23 cellular contexts compared by ENCODE assay signal in the genomic region with DNA sequence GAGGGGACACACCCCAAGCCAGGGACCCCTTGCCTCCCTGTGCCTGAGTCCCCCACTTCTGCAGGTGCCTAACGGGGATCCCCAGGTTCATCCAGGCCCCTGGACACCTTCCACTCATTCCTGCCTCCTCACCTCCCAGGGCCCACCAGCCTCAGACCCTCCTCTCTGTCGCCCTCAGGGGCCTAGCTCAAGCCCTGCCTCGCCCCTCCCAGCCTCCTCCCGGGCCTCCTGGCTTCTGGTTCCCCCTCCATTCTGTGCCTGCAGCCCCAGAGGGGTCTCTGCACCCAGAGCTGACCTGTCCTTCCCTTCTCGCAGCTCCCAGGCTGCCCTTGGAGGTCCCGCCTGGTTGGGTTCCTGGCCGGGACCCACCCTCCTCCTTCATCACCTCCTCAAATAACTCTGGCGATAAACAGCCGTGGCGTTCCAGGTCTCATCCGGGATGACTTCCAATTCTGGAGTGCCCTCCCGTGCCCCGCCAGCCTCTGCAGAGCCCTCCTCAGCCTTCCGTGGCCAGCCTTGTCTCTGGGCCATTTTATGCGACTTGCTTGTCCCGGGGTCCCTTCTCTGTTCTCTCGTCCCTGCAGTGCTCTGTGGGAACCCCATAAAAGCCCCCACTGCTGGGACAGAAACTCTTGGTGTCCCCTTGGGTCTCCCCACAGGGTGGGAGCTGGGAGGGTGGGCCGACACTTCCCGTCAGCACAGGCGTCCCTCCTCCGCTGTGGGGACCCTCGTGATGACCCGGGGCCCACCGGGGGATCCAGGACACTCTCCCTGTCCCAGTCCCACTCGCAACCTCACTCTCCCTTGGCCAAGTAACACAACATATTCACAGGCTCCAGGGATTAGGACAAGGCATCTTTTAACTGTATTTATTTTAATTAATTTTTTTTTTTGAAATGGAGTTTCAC. TPM values are rescaled to one million over a fixed set of nuclear protein-coding genes. Genes with fewer than 3 reads are reported as not detected.
DNase-seq lines count a peak whose midpoint lies in the region; ATAC-seq, FAIRE-seq and TF ChIP-seq lines count a peak whose summit lies in the region.
"Had no signal": no experiment of that assay in that cellular context is flagged by ENCODE, and none has a peak within 500 bp of the region (broad histone marks: within the 10 kb centered on the region; RNA-seq: fewer than 3 reads in every experiment).

No MANE protein-coding gene starts in this region.

- no peak for FAIRE-seq in A549 (lab: Jason Lieb, UNC)

- H3K9me3 ChIP-seq in A549 (no peaks in the 10 kb centered on the region), T-helper 17 cell (ENCODE audit: control insufficient read depth, low read length, poor library complexity, severe bottlenecking) (no peaks in the 10 kb centered on the region)
- H3K9me3 ChIP-seq: HAP-1, sigmoid colon, uterus had no signal

- H3K27me3 Mint-ChIP-seq in T-helper 17 cell, result no peaks in the 10 kb centered on the region
- H3K27me3 Mint-ChIP-seq: activated naive CD4-positive, alpha-beta T cell treated with anti-CD3 and anti-CD28 coated beads, Interleukin-2, amount 50 U/mL, for 24 hours had no signal

- peak; percentile 23 to 25; a peak in 5 of 6 replicates for ATAC-seq in A549
- no peak for ATAC-seq in T-helper 17 cell
- ATAC-seq in left cardiac atrium, result peak; percentile 65 to 70
- ATAC-seq: foreskin keratinocyte had no signal

- no peaks in the 10 kb centered on the region for H3K4me1 Mint-ChIP-seq in T-helper 17 cell
- H3K4me1 Mint-ChIP-seq: activated naive CD4-positive, alpha-beta T cell treated with anti-CD3 and anti-CD28 coated beads, Interleukin-2, amount 50 U/mL, for 24 hours had no signal

- no peak overlapping the region for H3K4me3 ChIP-seq in A549
- H3K4me3 ChIP-seq: HAP-1, sigmoid colon, uterus had no signal

- 86% methylated on average over 25 of the region's 25 CpGs for WGBS in A549 (ENCODE audit: missing lambda C conversion rate)

- no peak for TF ChIP-seq RAD21 in A549 (conservative IDR thresholded peaks at IDR 0.05 in 1 of 2, IDR thresholded peaks at IDR 0.05 in 1 of 2)

- no peaks in the 10 kb centered on the region for H3K36me3 Mint-ChIP-seq in T-helper 17 cell (ENCODE audit: low read depth)
- H3K36me3 Mint-ChIP-seq: WTC11 had no signal

- H3K27ac Mint-ChIP-seq in T-helper 17 cell, result peak overlapping the region; percentile 45
- H3K27ac Mint-ChIP-seq: activated naive CD4-positive, alpha-beta T cell treated with anti-CD3 and anti-CD28 coated beads, Interleukin-2, amount 50 U/mL, for 24 hours; WTC11 had no signal

- peak overlapping the region; percentile 60; the same call in 2 of the 3 replicates for H3K4me2 ChIP-seq in A549

- TF ChIP-seq POLR2A in A549 (IDR thresholded peaks at IDR 0.05; ENCODE audit: low read length), result no peak

- POLR2A ChIA-PET in A549 (lab: Yijun Ruan, JAX), result interaction anchor here (1.1 kb wide), 1 partner anchor 9 kb away, joined by 3 read pairs; the partner anchor contains the start of gene JOSD2

- 0 out of 6 replicates have a peak overlapping the region, but pooled peaks of 1 of the 2 experiments have one; percentile 34 for H3K27ac ChIP-seq in A549
- H3K27ac ChIP-seq: foreskin keratinocyte, sigmoid colon, uterus had no signal

- TF ChIP-seq CTCF in A549 (IDR thresholded peaks at IDR 0.05), result no peak

- no peak for DNase-seq in A549 (ENCODE audit: low read depth in 1 of 2, low spot score in 1 of 2)
- DNase-seq in T-helper 17 cell, result no peak
- DNase-seq in left cardiac atrium, result peak; percentile 69
- peak; percentile 73 for DNase-seq in posterior vena cava (ENCODE audit: low spot score)
- DNase-seq in NCI-H526 (lab: John Stamatoyannopoulos, UW), result no peak
- no peak for DNase-seq in NCI-H146 (lab: John Stamatoyannopoulos, UW)
- DNase-seq in GDM1 (lab: John Stamatoyannopoulos, UW), result no peak
- no peak for DNase-seq in inferior parietal cortex (ENCODE audit: extremely low spot score)
- DNase-seq: activated T-cell treated with anti-CD3 and anti-CD28 coated beads, Interleukin-2, amount 50 U/mL, for 4 hours; dermis blood vessel endothelial cell; DMS53; foreskin keratinocyte; NCI-H82; sigmoid colon; stimulated activated CD4-positive, alpha-beta T cell treated with anti-CD3 and anti-CD28 coated beads, Interleukin-1b, Interleukin-23, amount 100 ng/mL, for 48 hours; T-helper 2 cell; uterus had no signal

- intact Hi-C loops in left cardiac atrium (cut with DNase I) (no loop called here), posterior vena cava (cut with DNase I) (no loop called here)

- no peak overlapping the region for H3K4me3 Mint-ChIP-seq in T-helper 17 cell
- H3K4me3 Mint-ChIP-seq: activated naive CD4-positive, alpha-beta T cell treated with anti-CD3 and anti-CD28 coated beads, Interleukin-2, amount 50 U/mL, for 24 hours; activated T-cell treated with anti-CD3 and anti-CD28 coated beads, Interleukin-2, amount 50 U/mL, for 4 hours; WTC11 had no signal

- peaks cover 19% of the 10 kb centered on the region for H3K4me1 ChIP-seq in A549
- H3K4me1 ChIP-seq: foreskin keratinocyte, HAP-1, uterus had no signal

- no peak for TF ChIP-seq EP300 in A549 (IDR thresholded peaks at IDR 0.05)

- CTCF ChIA-PET in A549 (lab: Yijun Ruan, JAX), result interaction anchor here (0.8 to 2.5 kb wide), 5 partner anchors 11 to 41 kb away, joined by 3 to 9 read pairs (median 4); no protein-coding TSS in a partner anchor

TF ChIP-seq in A549, 52 proteins besides CTCF, POLR2A, EP300 and RAD21 (continues in another document):
- TF ChIP-seq SMC3 (IDR thresholded peaks at IDR 0.05) (no peak), ZSCAN20 (CRISPR knock-in tag; IDR thresholded peaks at IDR 0.05) (no peak), HOXA7 (CRISPR knock-in tag; IDR thresholded peaks at IDR 0.05) (no peak), ZNF302 (CRISPR knock-in tag; IDR thresholded peaks at IDR 0.05) (no peak), RCOR1 (IDR thresholded peaks at IDR 0.05; ENCODE audit: low read depth, low read length) (no peak), CBX8 (IDR thresholded peaks at IDR 0.05) (no peak), ZFP36 (IDR thresholded peaks at IDR 0.05; ENCODE audit: borderline replicate concordance, partially characterized antibody) (no peak), ESRRA (IDR thresholded peaks at IDR 0.05; ENCODE audit: borderline replicate concordance, low read length) (no peak)
- TF ChIP-seq, protein P1, sequence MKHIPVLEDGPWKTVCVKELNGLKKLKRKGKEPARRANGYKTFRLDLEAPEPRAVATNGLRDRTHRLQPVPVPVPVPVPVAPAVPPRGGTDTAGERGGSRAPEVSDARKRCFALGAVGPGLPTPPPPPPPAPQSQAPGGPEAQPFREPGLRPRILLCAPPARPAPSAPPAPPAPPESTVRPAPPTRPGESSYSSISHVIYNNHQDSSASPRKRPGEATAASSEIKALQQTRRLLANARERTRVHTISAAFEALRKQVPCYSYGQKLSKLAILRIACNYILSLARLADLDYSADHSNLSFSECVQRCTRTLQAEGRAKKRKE (CRISPR knock-in tag; IDR thresholded peaks at IDR 0.05; ENCODE audit: low read depth), result no peak
- TF ChIP-seq, protein P2, sequence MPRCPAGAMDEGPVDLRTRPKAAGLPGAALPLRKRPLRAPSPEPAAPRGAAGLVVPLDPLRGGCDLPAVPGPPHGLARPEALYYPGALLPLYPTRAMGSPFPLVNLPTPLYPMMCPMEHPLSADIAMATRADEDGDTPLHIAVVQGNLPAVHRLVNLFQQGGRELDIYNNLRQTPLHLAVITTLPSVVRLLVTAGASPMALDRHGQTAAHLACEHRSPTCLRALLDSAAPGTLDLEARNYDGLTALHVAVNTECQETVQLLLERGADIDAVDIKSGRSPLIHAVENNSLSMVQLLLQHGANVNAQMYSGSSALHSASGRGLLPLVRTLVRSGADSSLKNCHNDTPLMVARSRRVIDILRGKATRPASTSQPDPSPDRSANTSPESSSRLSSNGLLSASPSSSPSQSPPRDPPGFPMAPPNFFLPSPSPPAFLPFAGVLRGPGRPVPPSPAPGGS (IDR thresholded peaks at IDR 0.05), result no peak

RNA-seq across cellular contexts. Expression of gene JOSD2, which starts 9.2 kb away (rescaled TPM):
- 19.3 and 24.2 TPM in 2 replicates for polyA plus RNA-seq in A549 (2011; rRNA removed)
- 113 and 164 TPM in 2 replicates for polyA plus RNA-seq in A549 (2012; cell fraction: cytosol; rRNA removed)
- 81.5 and 129 TPM in 2 replicates for polyA plus RNA-seq in A549 (2012; cell fraction: nucleus; rRNA removed)
- 55.5 to 62.4 TPM (median 61.7 TPM) in 3 replicates for polyA plus RNA-seq in A549 (2017; fragmentation: RNase III; extraction: RNeasy Plus Mini Kit Qiagen cat#74134 plus additional on column Dnase treatment)
- 4.8 and 5.6 TPM in 2 replicates for polyA minus RNA-seq in A549 (2011; rRNA and poly(A)+ RNA removed)
- 10 to 100 TPM; 14.9 to 18.0 TPM for total RNA-seq in T-helper 17 cell
- total RNA-seq in left cardiac atrium, result 10 to 100 TPM; 27.3 to 36.7 TPM
- total RNA-seq in posterior vena cava, result 10 to 100 TPM; 27.5 to 31.7 TPM

RNA-seq across cellular contexts. Expression of gene ASPDH, which starts 11.9 kb away (rescaled TPM):
- polyA plus RNA-seq in A549 (2011; rRNA removed) (not detected in 2 replicates), A549 (2017; fragmentation: RNase III; extraction: RNeasy Plus Mini Kit Qiagen cat#74134 plus additional on column Dnase treatment) (not detected in 3 replicates)
- not detected in 2 replicates for polyA plus RNA-seq in A549 (2012; cell fraction: cytosol; rRNA removed)
- not detected in 2 replicates for polyA plus RNA-seq in A549 (2012; cell fraction: nucleus; rRNA removed)
- polyA minus RNA-seq in A549 (2011; rRNA and poly(A)+ RNA removed), result not detected in 2 replicates
- total RNA-seq in T-helper 17 cell (not detected), left cardiac atrium (not detected), posterior vena cava (not detected)
- total RNA-seq: activated T-cell treated with anti-CD3 and anti-CD28 coated beads, Interleukin-2, amount 50 U/mL, for 4 hours; dermis blood vessel endothelial cell; foreskin keratinocyte; M059J; osteoblast; sigmoid colon; uterus; WTC11 had no signal
- polyA plus RNA-seq: AG04450, foreskin keratinocyte, sigmoid colon had no signal

RNA-seq across cellular contexts. Expression of gene GARIN5A, which starts 25.2 kb away (rescaled TPM):
- 0.57 and 1.1 TPM in 2 replicates for polyA plus RNA-seq in A549 (2011; rRNA removed)
- polyA plus RNA-seq in A549 (2012; cell fraction: cytosol; rRNA removed), result 1.2 and 1.5 TPM in 2 replicates
- polyA plus RNA-seq in A549 (2012; cell fraction: nucleus; rRNA removed), result 1.7 and 2.0 TPM in 2 replicates
- 1.5 to 2.5 TPM (median 1.7 TPM) in 3 replicates for polyA plus RNA-seq in A549 (2017; fragmentation: RNase III; extraction: RNeasy Plus Mini Kit Qiagen cat#74134 plus additional on column Dnase treatment)
- polyA minus RNA-seq in A549 (2011; rRNA and poly(A)+ RNA removed), result 0.91 and 1.4 TPM in 2 replicates
- total RNA-seq in T-helper 17 cell, result under 1 TPM in 1 of 2 donors, not detected in 1; 0.22 TPM
- total RNA-seq in left cardiac atrium, result 1 to 10 TPM; 1.4 to 1.5 TPM
- not detected for total RNA-seq in posterior vena cava

RNA-seq across cellular contexts. Expression of gene EMC10, which starts 25.5 kb away (rescaled TPM):
- polyA plus RNA-seq in A549 (2011; rRNA removed) (52.8 and 54.0 TPM in 2 replicates), A549 (2017; fragmentation: RNase III; extraction: RNeasy Plus Mini Kit Qiagen cat#74134 plus additional on column Dnase treatment) (140 to 147 TPM (median 147 TPM) in 3 replicates)
- 105 and 143 TPM in 2 replicates for polyA plus RNA-seq in A549 (2012; cell fraction: cytosol; rRNA removed)
- polyA plus RNA-seq in A549 (2012; cell fraction: nucleus; rRNA removed), result 127 and 152 TPM in 2 replicates
- 13.3 and 17.9 TPM in 2 replicates for polyA minus RNA-seq in A549 (2011; rRNA and poly(A)+ RNA removed)
- total RNA-seq in T-helper 17 cell (10 to 100 TPM; 76.6 to 78.5 TPM), left cardiac atrium (10 to 100 TPM; 82.3 to 96.9 TPM), posterior vena cava (10 to 100 TPM; 60.2 to 87.6 TPM)

Comparison
In these comparisons a context has a peak if more than half of its experiments do, and no peak if none do; other contexts are left out.
1. DNase-seq: peak in left cardiac atrium (single experiment) and posterior vena cava (single experiment); none in A549 (0 of 2), T-helper 17 cell (0 of 3), NCI-H526 (0 of 2), NCI-H146 (single experiment), GDM1 (single experiment) and inferior parietal cortex (single experiment).